ENCODE assay signal across 12 cellular contexts in the genomic region with DNA sequence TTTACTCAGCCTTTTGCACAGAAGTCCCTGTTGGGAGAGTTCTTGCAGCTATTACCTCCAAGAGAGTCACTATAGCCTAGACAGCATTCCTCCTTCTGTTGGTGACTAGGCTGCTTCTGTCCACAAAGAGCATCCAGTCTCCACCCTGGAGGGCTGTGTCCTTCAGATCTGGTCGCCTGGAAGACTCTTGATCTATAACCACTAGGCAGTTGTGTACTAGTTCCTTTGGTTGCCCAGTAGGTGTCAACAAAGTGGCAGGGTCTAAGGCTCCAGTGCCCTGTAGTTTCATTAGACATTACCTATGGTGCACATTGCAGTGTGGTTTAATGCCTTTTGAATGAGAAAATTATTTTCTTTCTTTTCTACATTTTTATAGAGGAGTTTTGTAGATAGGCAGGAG. TPM values are rescaled to one million over a fixed set of nuclear protein-coding genes. Genes with fewer than 3 reads are reported as not detected.
DNase-seq lines count a peak whose midpoint lies in the region; ATAC-seq, FAIRE-seq and TF ChIP-seq lines count a peak whose summit lies in the region.
"Had no signal": no experiment of that assay in that cellular context is flagged by ENCODE, and none has a peak within 500 bp of the region (broad histone marks: within the 10 kb centered on the region; RNA-seq: fewer than 3 reads in every experiment).

No MANE protein-coding gene starts in this region.

- in situ Hi-C loops in K562 (cut with MboI), result no loop called here
- in situ Hi-C loops in KBM-7 (cut with MboI; ENCODE audit: low pct_unique_long_range_greater_than_20kb, low sequenced_read_pairs), result no loop called here

- H3K36me3 Mint-ChIP-seq in Calu3 (ENCODE audit: insufficient read depth, unreplicated experiment), result no peaks in the 10 kb centered on the region
- H3K36me3 Mint-ChIP-seq in CD8-positive, alpha-beta memory T cell, result no peaks in the 10 kb centered on the region
- H3K36me3 Mint-ChIP-seq: activated naive CD8-positive, alpha-beta T cell treated with anti-CD3 and anti-CD28 coated beads, Interleukin-2, amount 10 ng/mL, durations not matched to agents 7 days and 5 days had no signal

- no peak for TF ChIP-seq POLR2A in K562 (conservative IDR thresholded peaks at IDR 0.05)

- no peaks in the 10 kb centered on the region for H3K9me3 Mint-ChIP-seq in Calu3 (ENCODE audit: low read depth, unreplicated experiment)
- H3K9me3 Mint-ChIP-seq in CD8-positive, alpha-beta memory T cell, result no peaks in the 10 kb centered on the region
- H3K9me3 Mint-ChIP-seq: activated naive CD8-positive, alpha-beta T cell treated with anti-CD3 and anti-CD28 coated beads, Interleukin-2, amount 10 ng/mL, durations not matched to agents 7 days and 5 days had no signal

- no peak overlapping the region for H3K4me3 Mint-ChIP-seq in Calu3 (ENCODE audit: low read depth, unreplicated experiment)
- no peak overlapping the region for H3K4me3 Mint-ChIP-seq in CD8-positive, alpha-beta memory T cell
- H3K4me3 Mint-ChIP-seq: activated naive CD8-positive, alpha-beta T cell treated with anti-CD3 and anti-CD28 coated beads, Interleukin-2, amount 10 ng/mL, durations not matched to agents 7 days and 5 days had no signal

- DNase-seq in Calu3 (peak; percentile 35), LHCN-M2 (ENCODE audit: low read depth) (peak; percentile 42), K562 (ENCODE audit: extremely low read depth in 1 of 4, low spot score in 3 of 4) (peak; percentile 12 to 20 (median 14)), lung microvascular endothelial cell (ENCODE audit: low read depth in 2 of 2) (peak; percentile 25 to 55), NOMO-1 treated with DMSO at 0.1 percent for 48 hours (lab: John Stamatoyannopoulos, UW; ENCODE audit: unreplicated experiment) (no peak), KBM-7 (no peak)
- no peak for DNase-seq in CD8-positive, alpha-beta memory T cell
- DNase-seq: activated naive CD8-positive, alpha-beta T cell treated with anti-CD3 and anti-CD28 coated beads, Interleukin-2, amount 10 ng/mL, durations not matched to agents 7 days and 5 days; stomach had no signal

- no peak overlapping the region for H3K27ac ChIP-seq in K562 (ENCODE audit: extremely low read depth, low read depth, low read length)
- H3K27ac ChIP-seq in CD8-positive, alpha-beta memory T cell (ENCODE audit: low read depth, low read length), result no peak overlapping the region
- H3K27ac ChIP-seq: esophagus muscularis mucosa, stomach had no signal

- H3K27ac Mint-ChIP-seq in Calu3 (ENCODE audit: unreplicated experiment), result no peak overlapping the region
- no peak overlapping the region for H3K27ac Mint-ChIP-seq in CD8-positive, alpha-beta memory T cell
- H3K27ac Mint-ChIP-seq: activated naive CD8-positive, alpha-beta T cell treated with anti-CD3 and anti-CD28 coated beads, Interleukin-2, amount 10 ng/mL, durations not matched to agents 7 days and 5 days had no signal

- no peaks in the 10 kb centered on the region for H3K27me3 Mint-ChIP-seq in Calu3 (ENCODE audit: unreplicated experiment)
- peaks cover 5 to 6% of the 10 kb centered on the region in 2 donors for H3K27me3 Mint-ChIP-seq in CD8-positive, alpha-beta memory T cell

- 8% methylated on average over 1 of the region's 1 CpG for WGBS in K562 (ENCODE audit: insufficient coverage, low coverage, missing lambda C conversion rate)

- H3K4me3 ChIP-seq in K562, result no peak overlapping the region
- H3K4me3 ChIP-seq in CD8-positive, alpha-beta memory T cell (ENCODE audit: low read length), result no peak overlapping the region
- H3K4me3 ChIP-seq: esophagus muscularis mucosa, stomach had no signal

- no peaks in the 10 kb centered on the region for H3K36me3 ChIP-seq in K562 (ENCODE audit: control insufficient read depth, insufficient read depth, low read length)
- H3K36me3 ChIP-seq in CD8-positive, alpha-beta memory T cell (ENCODE audit: insufficient read depth, low read length), result no peaks in the 10 kb centered on the region
- H3K36me3 ChIP-seq: esophagus muscularis mucosa, stomach had no signal

- H3K4me2 ChIP-seq in K562 (ENCODE audit: insufficient read depth, low read length), result no peak overlapping the region

- no peaks in the 10 kb centered on the region for H3K9me1 ChIP-seq in K562 (ENCODE audit: control insufficient read depth, insufficient read depth, low read length)

- no peaks in the 10 kb centered on the region for H4K20me1 ChIP-seq in K562 (replicated peaks; ENCODE audit: control insufficient read depth, insufficient read depth, low read length)

- TF ChIP-seq CTCF in Calu3 (IDR thresholded peaks at IDR 0.05; ENCODE audit: unreplicated experiment) (no peak), K562 (IDR thresholded peaks at IDR 0.05 in 2 of 3, conservative IDR thresholded peaks at IDR 0.05 in 1 of 3; ENCODE audit: insufficient read depth in 2 of 3, low read depth in 1 of 3, low read length in 3 of 3) (peak; percentile 23 to 59 (median 46); a peak in 4 of 6 replicates)

- no peak overlapping the region for H2AFZ ChIP-seq in K562 (ENCODE audit: low read depth, low read length)

- no peak for TF ChIP-seq EP300 in K562 (IDR thresholded peaks at IDR 0.05; ENCODE audit: low read length)

- H3K4me1 Mint-ChIP-seq in Calu3 (ENCODE audit: low read depth, unreplicated experiment), result peaks cover 55% of the 10 kb centered on the region
- H3K4me1 Mint-ChIP-seq in CD8-positive, alpha-beta memory T cell, result no peaks in the 10 kb centered on the region
- H3K4me1 Mint-ChIP-seq: activated naive CD8-positive, alpha-beta T cell treated with anti-CD3 and anti-CD28 coated beads, Interleukin-2, amount 10 ng/mL, durations not matched to agents 7 days and 5 days had no signal

- peak in 1 of 2 experiments; percentile 56; a peak in 2 of 4 replicates for TF ChIP-seq RAD21 in K562 (CRISPR knock-in tag; conservative IDR thresholded peaks at IDR 0.05 in 1 of 2, IDR thresholded peaks at IDR 0.05 in 1 of 2)

- peaks cover 0 to under 1% of the 10 kb centered on the region in 2 experiments; a peak in 2 of 5 replicates for H3K4me1 ChIP-seq in K562 (replicated peaks in 1 of 2; ENCODE audit: control insufficient read depth in 2 of 2, insufficient read depth in 2 of 2, low read length in 2 of 2)
- H3K4me1 ChIP-seq in CD8-positive, alpha-beta memory T cell (ENCODE audit: insufficient read depth, low read length), result no peaks in the 10 kb centered on the region

- H3K79me2 ChIP-seq in K562 (ENCODE audit: control insufficient read depth, insufficient read depth, low read length), result no peaks in the 10 kb centered on the region

- CTCF ChIA-PET in Calu3 (lab: Charles Lee) (no interaction called here), K562 (lab: Yijun Ruan, JAX; ENCODE audit: low intra/inter-chr PET ratio) (no interaction called here)
- CTCF ChIA-PET in CD8-positive, alpha-beta memory T cell (lab: Charles Lee), result no interaction called here

- no peaks in the 10 kb centered on the region for H3K27me3 ChIP-seq in K562 (ENCODE audit: control insufficient read depth in 2 of 2, insufficient read depth in 2 of 2, low read length in 2 of 2)
- H3K27me3 ChIP-seq in CD8-positive, alpha-beta memory T cell (ENCODE audit: insufficient read depth, low read length, poor library complexity, severe bottlenecking), result no peaks in the 10 kb centered on the region
- H3K27me3 ChIP-seq: esophagus muscularis mucosa, stomach had no signal

- H3K9ac ChIP-seq in K562 (ENCODE audit: insufficient read depth in 1 of 2, low read depth in 2 of 2, low read length in 2 of 2), result no peak overlapping the region

- POLR2A ChIA-PET in K562 (lab: Yijun Ruan, JAX), result no interaction called here
- POLR2A ChIA-PET in CD8-positive, alpha-beta memory T cell (lab: Charles Lee), result no interaction called here

- FAIRE-seq in K562 (lab: Jason Lieb, UNC), result no peak
- FAIRE-seq: GM19239, HTR-8/SVneo had no signal

- peak; percentile 83 for ATAC-seq in K562

- H3K9me3 ChIP-seq in K562 (replicated peaks; ENCODE audit: control insufficient read depth, insufficient read depth, low read depth, low read length), result no peaks in the 10 kb centered on the region
- H3K9me3 ChIP-seq in CD8-positive, alpha-beta memory T cell (ENCODE audit: low read length), result no peaks in the 10 kb centered on the region
- H3K9me3 ChIP-seq: esophagus muscularis mucosa, stomach had no signal

- no TSS peak for BruUV-seq in Calu3 (replicated peaks; lab: Mats Ljungman, UMichigan)
- BruUV-seq in K562 (replicated peaks; lab: Mats Ljungman, UMichigan), result no TSS peak

- intact Hi-C loops in Calu3 (cut with micrococcal nuclease; ENCODE audit: unreplicated experiment) (loop anchor here (1.0 to 5.0 kb wide), 2 partner anchors 268 to 417 kb away; no protein-coding TSS in a partner anchor), K562 (cut with micrococcal nuclease) (no loop called here)

RNA-seq across cellular contexts. Expression of a gene that starts 11.3 kb away (rescaled TPM):
- total RNA-seq in Calu3 (2022) (10.6 and 13.2 TPM in 2 replicates), LHCN-M2 (2014; rRNA removed) (10.0 and 10.3 TPM in 2 replicates), K562 (2014; rRNA removed) (13.8 and 15.1 TPM in 2 replicates), K562 (2014; rRNA removed; fragmentation: Illumina TruSeq; extraction: Trizol) (28.2 and 30.5 TPM in 2 replicates), K562 (2015; rRNA removed; fragmentation: Illumina TruSeq; extraction: Trizol) (20.4 and 20.8 TPM in 2 replicates), K562 (2021) (29.4 and 31.3 TPM in 2 replicates), lung microvascular endothelial cell (11.1 and 15.3 TPM in 2 replicates)
- polyA plus RNA-seq in LHCN-M2 (2012), result 21.9 TPM
- 9.6 and 17.1 TPM in 2 replicates for total RNA-seq in K562 (2011; cell fraction: chromatin; rRNA removed; ENCODE audit: low replicate concordance)
- total RNA-seq in K562 (2011; cell fraction: nucleolus; rRNA removed), result 5.5 and 5.8 TPM in 2 replicates
- total RNA-seq in K562 (2011; cell fraction: nucleoplasm; rRNA removed), result 7.6 and 12.6 TPM in 2 replicates
- polyA plus RNA-seq in K562 (2011; rRNA removed) (27.8 and 74.0 TPM in 2 replicates), K562 (2014; fragmentation: Illumina TruSeq; extraction: Trizol) (29.9 and 30.5 TPM in 2 replicates), K562 (2014; fragmentation: Nextera tagmentation; extraction: Ambion mirVana) (10 to 100 TPM; 49.2 to 59.2 TPM), K562 (2014; rRNA removed) (29.0 and 35.4 TPM in 2 replicates)
- 15.3 and 30.7 TPM in 2 replicates for polyA plus RNA-seq in K562 (2011; cell fraction: cytosol; rRNA removed)
- 16.8 and 23.7 TPM in 2 replicates for polyA plus RNA-seq in K562 (2011; cell fraction: nucleus; rRNA removed)
- polyA plus RNA-seq in K562 (2012), result 27.7 and 32.2 TPM in 2 replicates
- polyA minus RNA-seq in K562 (2011; rRNA and poly(A)+ RNA removed), result 15.3 and 36.2 TPM in 2 replicates
- polyA minus RNA-seq in K562 (2011; cell fraction: cytosol; rRNA and poly(A)+ RNA removed), result 5.4 and 16.5 TPM in 2 replicates
- polyA minus RNA-seq in K562 (2011; cell fraction: nucleus; rRNA and poly(A)+ RNA removed), result 5.4 and 5.9 TPM in 2 replicates
- not detected for total RNA-seq in CD8-positive, alpha-beta memory T cell
- not detected for polyA plus RNA-seq in CD8-positive, alpha-beta memory T cell
- total RNA-seq: activated naive CD8-positive, alpha-beta T cell treated with anti-CD3 and anti-CD28 coated beads, Interleukin-2, amount 10 ng/mL, durations not matched to agents 7 days and 5 days had no signal

RNA-seq across cellular contexts. Expression of a gene that starts 51.7 kb away (rescaled TPM):
- total RNA-seq in Calu3 (2022) (10.2 and 17.3 TPM in 2 replicates), LHCN-M2 (2014; rRNA removed) (42.6 and 56.1 TPM in 2 replicates), K562 (2014; rRNA removed) (43.5 and 48.7 TPM in 2 replicates), K562 (2014; rRNA removed; fragmentation: Illumina TruSeq; extraction: Trizol) (82.4 and 83.2 TPM in 2 replicates), K562 (2015; rRNA removed; fragmentation: Illumina TruSeq; extraction: Trizol) (63.9 and 67.7 TPM in 2 replicates), K562 (2021) (75.9 and 80.0 TPM in 2 replicates), lung microvascular endothelial cell (8.7 and 18.7 TPM in 2 replicates)
- 42.0 TPM for polyA plus RNA-seq in LHCN-M2 (2012)
- 36.5 and 72.6 TPM in 2 replicates for total RNA-seq in K562 (2011; cell fraction: chromatin; rRNA removed; ENCODE audit: low replicate concordance)
- 22.3 and 25.3 TPM in 2 replicates for total RNA-seq in K562 (2011; cell fraction: nucleolus; rRNA removed)
- total RNA-seq in K562 (2011; cell fraction: nucleoplasm; rRNA removed), result 38.8 and 56.3 TPM in 2 replicates
- polyA plus RNA-seq in K562 (2011; rRNA removed) (50.5 and 180 TPM in 2 replicates), K562 (2014; fragmentation: Illumina TruSeq; extraction: Trizol) (118 and 119 TPM in 2 replicates), K562 (2014; fragmentation: Nextera tagmentation; extraction: Ambion mirVana) (10 to 100 TPM; 74.3 to 83.8 TPM), K562 (2014; rRNA removed) (86.6 and 88.7 TPM in 2 replicates)
- polyA plus RNA-seq in K562 (2011; cell fraction: cytosol; rRNA removed), result 36.9 and 138 TPM in 2 replicates
- polyA plus RNA-seq in K562 (2011; cell fraction: nucleus; rRNA removed), result 29.3 and 50.1 TPM in 2 replicates
- polyA plus RNA-seq in K562 (2012), result 65.7 and 95.2 TPM in 2 replicates
- polyA minus RNA-seq in K562 (2011; rRNA and poly(A)+ RNA removed), result 37.0 and 121 TPM in 2 replicates
- 9.2 and 47.7 TPM in 2 replicates for polyA minus RNA-seq in K562 (2011; cell fraction: cytosol; rRNA and poly(A)+ RNA removed)
- polyA minus RNA-seq in K562 (2011; cell fraction: nucleus; rRNA and poly(A)+ RNA removed), result 23.7 and 26.7 TPM in 2 replicates
- under 1 TPM; 0.22 to 0.24 TPM for total RNA-seq in CD8-positive, alpha-beta memory T cell
- polyA plus RNA-seq in CD8-positive, alpha-beta memory T cell, result not detected

Comparison
In these comparisons a context has a peak if more than half of its experiments do, and no peak if none do; other contexts are left out.
1. DNase-seq: peak in Calu3 (single experiment), LHCN-M2 (single experiment), K562 (4 of 4) and lung microvascular endothelial cell (2 of 2); none in NOMO-1 treated with DMSO at 0.1 percent for 48 hours (single experiment), KBM-7 (single experiment) and CD8-positive, alpha-beta memory T cell (0 of 5).
2. RNA of a gene that starts 11.3 kb away (total RNA-seq): 5.5 to 31.3 TPM in K562, 11.1 to 15.3 TPM in lung microvascular endothelial cell, 10.6 to 13.2 TPM in Calu3 and 10.0 to 10.3 TPM in LHCN-M2; not detected in CD8-positive, alpha-beta memory T cell; every median in the first group is over 4 times any median in the second.